ENCODE assay signal across 8 cellular contexts in genomic region chr16:25494292-25494691, GRCh38.
"Had no signal": no experiment of that assay in that cellular context is flagged by ENCODE, and none has a peak within 500 bp of the region (broad histone marks: within the 10 kb centered on the region; RNA-seq: fewer than 3 reads in every experiment).

No MANE protein-coding gene starts in this region.

- H3K9ac ChIP-seq: GM23248 had no signal

- H2AFZ ChIP-seq: GM23248 had no signal

- DNase-seq: GM23248, GOT3, H7, HFFc6, IMR-90 had no signal

- H3K4me1 ChIP-seq: HAP-1 had no signal

- H3K9me3 ChIP-seq: HAP-1 had no signal

- FAIRE-seq: K562 had no signal

- H3K4me3 ChIP-seq: GM23248, HAP-1, K562 had no signal

- H3K27ac ChIP-seq: GM23248, HL-60 had no signal

- H3K36me3 ChIP-seq: HAP-1 had no signal
